In genomic region chr3:185024406-185024805, GRCh38 we compare ENCODE assay signal across 25 cellular contexts.
DNase-seq lines count a peak whose midpoint lies in the region; ATAC-seq, FAIRE-seq and TF ChIP-seq lines count a peak whose summit lies in the region.
"Had no signal": no experiment of that assay in that cellular context is flagged by ENCODE, and none has a peak within 500 bp of the region (broad histone marks: within the 10 kb centered on the region; RNA-seq: fewer than 3 reads in every experiment).

No MANE protein-coding gene starts in this region.

- TF ChIP-seq CTCF in K562 (IDR thresholded peaks at IDR 0.05 in 2 of 3, conservative IDR thresholded peaks at IDR 0.05 in 1 of 3; ENCODE audit: insufficient read depth in 2 of 3, low read depth in 1 of 3, low read length in 3 of 3) = no peak
- no peak for TF ChIP-seq CTCF in nephron progenitor cell (IDR thresholded peaks at IDR 0.05)
- no peak for TF ChIP-seq CTCF in upper lobe of left lung (IDR thresholded peaks at IDR 0.05)

- intact Hi-C loops in K562 (cut with micrococcal nuclease) = no loop called here

- H3K4me3 ChIP-seq in K562 = no peak overlapping the region
- H3K4me3 ChIP-seq in small intestine (ENCODE audit: low read depth in 1 of 2, low read length in 2 of 2) = no peak overlapping the region
- no peak overlapping the region for H3K4me3 ChIP-seq in upper lobe of left lung
- H3K4me3 ChIP-seq: A549, MG63 had no signal

- BruUV-seq in K562 (replicated peaks; lab: Mats Ljungman, UMichigan) = no TSS peak

- POLR2A ChIA-PET in K562 (lab: Yijun Ruan, JAX) = interaction anchor here (0.5 to 1.6 kb wide), 3 partner anchors 29 to 442 kb away, joined by 3 to 4 read pairs (median 3); no protein-coding TSS in a partner anchor

- no peaks in the 10 kb centered on the region for H3K27me3 Mint-ChIP-seq in nephron progenitor cell (ENCODE audit: low read depth, poor library complexity)
- H3K27me3 Mint-ChIP-seq: CD8-positive, alpha-beta memory T cell; T-cell had no signal

- H3K4me3 Mint-ChIP-seq in nephron progenitor cell = no peak overlapping the region
- H3K4me3 Mint-ChIP-seq: CD14-positive monocyte; CD8-positive, alpha-beta memory T cell; T-cell had no signal

- no peak overlapping the region for H3K9ac ChIP-seq in K562 (ENCODE audit: insufficient read depth in 1 of 2, low read depth in 2 of 2, low read length in 2 of 2)

- 0 out of 3 replicates have a peak, but pooled peaks cover 3% of the 10 kb centered on the region for H3K36me3 ChIP-seq in K562 (ENCODE audit: control insufficient read depth, insufficient read depth, low read length)
- H3K36me3 ChIP-seq in small intestine (ENCODE audit: control insufficient read depth in 2 of 2, insufficient read depth in 2 of 2, low read length in 2 of 2) = peaks cover 0 to 8% of the 10 kb centered on the region in 2 donors
- peaks cover 0 to 12% (median 5%) of the 10 kb centered on the region in 4 donors for H3K36me3 ChIP-seq in upper lobe of left lung
- H3K36me3 ChIP-seq: MG63 had no signal

- H3K27ac ChIP-seq in K562 (ENCODE audit: extremely low read depth, low read depth, low read length) (no peak overlapping the region), small intestine (ENCODE audit: low read depth in 1 of 2, low read length in 1 of 2) (no peak overlapping the region), upper lobe of left lung (no peak overlapping the region)
- H3K27ac ChIP-seq: A549, RWPE1 had no signal

- no peak for TF ChIP-seq RAD21 in K562 (CRISPR knock-in tag; conservative IDR thresholded peaks at IDR 0.05 in 1 of 2, IDR thresholded peaks at IDR 0.05 in 1 of 2)

- H3K27me3 ChIP-seq in K562 (ENCODE audit: control insufficient read depth in 2 of 2, insufficient read depth in 2 of 2, low read length in 2 of 2) (no peaks in the 10 kb centered on the region), small intestine (ENCODE audit: control insufficient read depth in 2 of 2, insufficient read depth in 2 of 2, low read length in 2 of 2) (no peaks in the 10 kb centered on the region), upper lobe of left lung (no peaks in the 10 kb centered on the region)
- H3K27me3 ChIP-seq: MG63 had no signal

- peak; percentile 35; the same call in 1 of the 3 replicates for ATAC-seq in K562
- no peak for ATAC-seq in upper lobe of left lung (ENCODE audit: low FRiP score in 2 of 2)
- ATAC-seq: A549, Panc1, T-cell had no signal

- no peaks in the 10 kb centered on the region for H3K9me3 ChIP-seq in K562 (replicated peaks; ENCODE audit: control insufficient read depth, insufficient read depth, low read depth, low read length)
- H3K9me3 ChIP-seq in small intestine (ENCODE audit: control insufficient read depth, low read depth) = no peaks in the 10 kb centered on the region
- H3K9me3 ChIP-seq in upper lobe of left lung = no peaks in the 10 kb centered on the region
- H3K9me3 ChIP-seq: A549 had no signal

- DNase-seq in CMK (ENCODE audit: low read depth) (peak; percentile 26), M059J (ENCODE audit: low read depth) (peak; percentile 8), K562 (ENCODE audit: extremely low read depth in 1 of 4, low spot score in 3 of 4) (peak in 1 of 4 experiments; percentile 11), small intestine (peak; percentile 2), nephron progenitor cell (no peak), AG08396 (ENCODE audit: low spot score) (no peak), upper lobe of left lung (no peak)
- DNase-seq: CD8-positive, alpha-beta memory T cell; DMS153; DND-41; Karpas-422; MG63; NCI-H1105; NCI-H1436 treated with DMSO at 0.1 percent for 48 hours; NCI-H1930; NCI-H2107; NCI-H446; NCI-H524 treated with DMSO at 0.1 percent for 48 hours; SHP77; T-cell had no signal

- FAIRE-seq in K562 (lab: Jason Lieb, UNC) (no peak), small intestine (lab: Jason Lieb, UNC) (no peak)
- FAIRE-seq: A549, GM19239 had no signal

- no peak for TF ChIP-seq POLR2A in K562 (conservative IDR thresholded peaks at IDR 0.05)
- TF ChIP-seq POLR2A in upper lobe of left lung (IDR thresholded peaks at IDR 0.05) = no peak

- H3K9me3 Mint-ChIP-seq in nephron progenitor cell = peaks cover 18% of the 10 kb centered on the region

- WGBS in K562 (ENCODE audit: insufficient coverage, low coverage, missing lambda C conversion rate) = 30% methylated on average over 3 of the region's 3 CpGs
- WGBS in small intestine, 3 donors = 76 to 86% (median 82%) methylated on average over 3 of the region's 3 CpGs
- WGBS in upper lobe of left lung, 2 donors = 86 to 94% methylated on average over 3 of the region's 3 CpGs

- no peaks in the 10 kb centered on the region for H4K20me1 ChIP-seq in K562 (replicated peaks; ENCODE audit: control insufficient read depth, insufficient read depth, low read length)

- no peaks in the 10 kb centered on the region for H3K79me2 ChIP-seq in K562 (ENCODE audit: control insufficient read depth, insufficient read depth, low read length)

- in situ Hi-C loops in K562 (cut with MboI) = no loop called here

- peaks cover 0 to 12% of the 10 kb centered on the region in 2 experiments; a peak in 3 of 5 replicates for H3K4me1 ChIP-seq in K562 (replicated peaks in 1 of 2; ENCODE audit: control insufficient read depth in 2 of 2, insufficient read depth in 2 of 2, low read length in 2 of 2)
- H3K4me1 ChIP-seq in small intestine (ENCODE audit: control insufficient read depth in 2 of 2, insufficient read depth in 1 of 2, low read depth in 1 of 2, low read length in 1 of 2) = no peaks in the 10 kb centered on the region
- H3K4me1 ChIP-seq in upper lobe of left lung = no peaks in the 10 kb centered on the region
- H3K4me1 ChIP-seq: A549 had no signal

- H3K4me2 ChIP-seq in K562 (ENCODE audit: insufficient read depth, low read length) = no peak overlapping the region
- H3K4me2 ChIP-seq: A549 had no signal

- peaks cover 71% of the 10 kb centered on the region for H3K36me3 Mint-ChIP-seq in nephron progenitor cell (ENCODE audit: low read depth)

- no peak overlapping the region for H3K27ac Mint-ChIP-seq in nephron progenitor cell
- H3K27ac Mint-ChIP-seq: CD14-positive monocyte, T-cell had no signal

- CTCF ChIA-PET in K562 (lab: Yijun Ruan, JAX; ENCODE audit: low intra/inter-chr PET ratio) = no interaction called here

- no peak overlapping the region for H2AFZ ChIP-seq in K562 (ENCODE audit: low read depth, low read length)

- no peak for TF ChIP-seq EP300 in K562 (IDR thresholded peaks at IDR 0.05; ENCODE audit: low read length)
- no peak for TF ChIP-seq EP300 in upper lobe of left lung (IDR thresholded peaks at IDR 0.05)

- H3K9me1 ChIP-seq in K562 (ENCODE audit: control insufficient read depth, insufficient read depth, low read length) = no peaks in the 10 kb centered on the region

- no peaks in the 10 kb centered on the region for H3K4me1 Mint-ChIP-seq in nephron progenitor cell
- H3K4me1 Mint-ChIP-seq: CD14-positive monocyte, T-cell had no signal

TF ChIP-seq in K562, 482 proteins besides CTCF, POLR2A, EP300 and RAD21 (continues in another document):
- TF ChIP-seq ZNF140 (CRISPR knock-in tag; IDR thresholded peaks at IDR 0.05) (no peak), SUPT5H (IDR thresholded peaks at IDR 0.05) (no peak), ZNF143 (CRISPR knock-in tag; IDR thresholded peaks at IDR 0.05) (no peak), POLR2H (tag; IDR thresholded peaks at IDR 0.05; ENCODE audit: low read depth) (no peak), RFX1 (IDR thresholded peaks at IDR 0.05) (peak; percentile 82)

Comparison
In these comparisons a context has a peak if more than half of its experiments do, and no peak if none do; other contexts are left out.
1. DNase-seq: peak in CMK (single experiment), M059J (single experiment) and small intestine (single experiment); none in nephron progenitor cell (single experiment), AG08396 (single experiment) and upper lobe of left lung (0 of 2).